In genomic region chr2:173997779-173998178, GRCh38 we compare ENCODE assay signal across 12 cellular contexts. TPM values are rescaled to one million over a fixed set of nuclear protein-coding genes. Genes with fewer than 3 reads are reported as not detected.
DNase-seq lines count a peak whose midpoint lies in the region; ATAC-seq and TF ChIP-seq lines count a peak whose summit lies in the region.
"Had no signal": no experiment of that assay in that cellular context is flagged by ENCODE, and none has a peak within 500 bp of the region (broad histone marks: within the 10 kb centered on the region; RNA-seq: fewer than 3 reads in every experiment).

No MANE protein-coding gene starts in this region.

- H3K9me3 ChIP-seq in naive thymus-derived CD4-positive, alpha-beta T cell (ENCODE audit: control insufficient read depth in 2 of 3, low read length in 3 of 3): no peaks in the 10 kb centered on the region
- H3K9me3 ChIP-seq in PC-9 (ENCODE audit: insufficient read depth, low read depth): no peaks in the 10 kb centered on the region

- H3K27ac ChIP-seq in rectal smooth muscle tissue (ENCODE audit: low read depth, low read length) (peak overlapping the region; percentile 62), PC-9 (no peak overlapping the region)
- H3K27ac ChIP-seq in naive thymus-derived CD4-positive, alpha-beta T cell (ENCODE audit: low read depth, low read length): no peak overlapping the region

- peaks cover 22% of the 10 kb centered on the region for H3K4me1 ChIP-seq in rectal smooth muscle tissue (ENCODE audit: control insufficient read depth, insufficient read depth, low read length)
- H3K4me1 ChIP-seq in naive thymus-derived CD4-positive, alpha-beta T cell (ENCODE audit: control insufficient read depth in 2 of 2, insufficient read depth in 2 of 2, low read length in 2 of 2): no peaks in the 10 kb centered on the region
- no peaks in the 10 kb centered on the region for H3K4me1 ChIP-seq in PC-9 (replicated peaks; ENCODE audit: insufficient read depth)

- no peaks in the 10 kb centered on the region for H3K9me2 ChIP-seq in PC-9 (ENCODE audit: insufficient read depth)

- POLR2A ChIA-PET in naive thymus-derived CD4-positive, alpha-beta T cell (lab: Charles Lee): no interaction called here
- POLR2A ChIA-PET in PC-9 (lab: Charles Lee; ENCODE audit: unreplicated experiment): no interaction called here

- peaks cover 44% of the 10 kb centered on the region for H3K4me1 Mint-ChIP-seq in CD14-positive monocyte
- peaks cover 0 to 10% (median 0%) of the 10 kb centered on the region in 7 donors for H3K4me1 Mint-ChIP-seq in naive thymus-derived CD4-positive, alpha-beta T cell
- peaks cover 0 to 15% of the 10 kb centered on the region in 2 donors for H3K4me1 Mint-ChIP-seq in immature natural killer cell
- H3K4me1 Mint-ChIP-seq: H9 had no signal

- no peak for TF ChIP-seq CTCF in CD14-positive monocyte (IDR thresholded peaks at IDR 0.05)
- no peak for TF ChIP-seq CTCF in fibroblast of mammary gland (conservative IDR thresholded peaks at IDR 0.05; ENCODE audit: control insufficient read depth, insufficient read depth, low read depth, low read length)
- TF ChIP-seq CTCF in PC-9 (conservative IDR thresholded peaks at IDR 0.05): no peak

- ATAC-seq in naive thymus-derived CD4-positive, alpha-beta T cell: no peak

- H3K27me3 Mint-ChIP-seq in CD14-positive monocyte (ENCODE audit: low read depth in 3 of 3) (peaks cover 0 to 1% (median 0%) of the 10 kb centered on the region in 3 donors), immature natural killer cell (ENCODE audit: low read depth in 3 of 3) (peaks cover 2 to 4% (median 3%) of the 10 kb centered on the region in 3 donors)
- peaks cover 0 to 14% (median 3%) of the 10 kb centered on the region in 5 donors for H3K27me3 Mint-ChIP-seq in naive thymus-derived CD4-positive, alpha-beta T cell

- H2AFZ ChIP-seq in PC-9: no peak overlapping the region

- H3K36me3 ChIP-seq in rectal smooth muscle tissue (ENCODE audit: control insufficient read depth, insufficient read depth, low read length) (no peaks in the 10 kb centered on the region), PC-9 (ENCODE audit: low read depth) (no peaks in the 10 kb centered on the region)
- H3K36me3 ChIP-seq in naive thymus-derived CD4-positive, alpha-beta T cell (ENCODE audit: control insufficient read depth in 2 of 3, insufficient read depth in 3 of 3, low read length in 3 of 3): no peaks in the 10 kb centered on the region

- peak overlapping the region in 1 of 2 donors; percentile 85 for H3K4me3 Mint-ChIP-seq in CD14-positive monocyte
- H3K4me3 Mint-ChIP-seq in naive thymus-derived CD4-positive, alpha-beta T cell: no peak overlapping the region
- H3K4me3 Mint-ChIP-seq in immature natural killer cell: no peak overlapping the region
- H3K4me3 Mint-ChIP-seq: H9 had no signal

- intact Hi-C loops in CD14-positive monocyte (cut with micrococcal nuclease) (loop anchor here (2.0 to 5.0 kb wide), 3 partner anchors 33 to 45 kb away; partner anchors contain the start of gene SP3 (in 1 of the 2)), PC-9 (cut with micrococcal nuclease; ENCODE audit: unreplicated experiment) (no loop called here)
- intact Hi-C loops in naive thymus-derived CD4-positive, alpha-beta T cell (cut with micrococcal nuclease): no loop called here

- H3K4me3 ChIP-seq in fibroblast of mammary gland (ENCODE audit: control insufficient read depth, low read depth, low read length) (no peak overlapping the region), rectal smooth muscle tissue (ENCODE audit: low read length) (no peak overlapping the region), PC-9 (no peak overlapping the region)
- no peak overlapping the region for H3K4me3 ChIP-seq in naive thymus-derived CD4-positive, alpha-beta T cell (ENCODE audit: low read length)

- H3K9me3 Mint-ChIP-seq in CD14-positive monocyte: peaks cover 3 to 9% (median 5%) of the 10 kb centered on the region in 7 donors
- peaks cover 0 to 3% (median 0%) of the 10 kb centered on the region in 11 donors for H3K9me3 Mint-ChIP-seq in naive thymus-derived CD4-positive, alpha-beta T cell
- H3K9me3 Mint-ChIP-seq in immature natural killer cell: no peaks in the 10 kb centered on the region
- H3K9me3 Mint-ChIP-seq: H9 had no signal

- H3K36me3 Mint-ChIP-seq in CD14-positive monocyte (peaks cover 2 to 12% of the 10 kb centered on the region in 2 donors), immature natural killer cell (no peaks in the 10 kb centered on the region)
- no peaks in the 10 kb centered on the region for H3K36me3 Mint-ChIP-seq in naive thymus-derived CD4-positive, alpha-beta T cell

- no peaks in the 10 kb centered on the region for H3K27me3 ChIP-seq in rectal smooth muscle tissue (ENCODE audit: control insufficient read depth, insufficient read depth, low read length)
- H3K27me3 ChIP-seq in naive thymus-derived CD4-positive, alpha-beta T cell (ENCODE audit: control insufficient read depth in 2 of 2, insufficient read depth in 2 of 2, low read length in 2 of 2): no peaks in the 10 kb centered on the region
- H3K27me3 ChIP-seq in PC-9 (ENCODE audit: insufficient read depth, low read depth): peaks cover 13% of the 10 kb centered on the region; the same call in 1 of the 2 replicates

- BruUV-seq in PC-9 (replicated peaks; lab: Mats Ljungman, UMichigan): no TSS peak

- no peaks in the 10 kb centered on the region for H3K79me2 ChIP-seq in PC-9 (ENCODE audit: low read depth)

- peak overlapping the region; percentile 92 to 98 (median 97) for H3K27ac Mint-ChIP-seq in CD14-positive monocyte
- H3K27ac Mint-ChIP-seq in naive thymus-derived CD4-positive, alpha-beta T cell: no peak overlapping the region
- no peak overlapping the region for H3K27ac Mint-ChIP-seq in immature natural killer cell
- H3K27ac Mint-ChIP-seq: H9 had no signal

- no peak overlapping the region for H3K4me2 ChIP-seq in PC-9

- no peak overlapping the region for H3K9ac ChIP-seq in rectal smooth muscle tissue (ENCODE audit: low read length)

- CTCF ChIA-PET in naive thymus-derived CD4-positive, alpha-beta T cell (lab: Charles Lee): no interaction called here
- CTCF ChIA-PET in PC-9 (lab: Charles Lee): no interaction called here

- DNase-seq in CD14-positive monocyte (ENCODE audit: low spot score) (no peak), NCI-H446 (lab: John Stamatoyannopoulos, UW) (peak; percentile 67 to 69), fibroblast of mammary gland (ENCODE audit: low read depth) (peak; percentile 41), immature natural killer cell (no peak), PC-9 (no peak)
- DNase-seq in naive thymus-derived CD4-positive, alpha-beta T cell: no peak
- DNase-seq in activated CD4-positive, alpha-beta T cell treated with anti-CD3 and anti-CD28 coated beads for 4 hours: no peak
- DNase-seq: activated CD4-positive, CD25-positive, alpha-beta regulatory T cell treated with anti-CD3 and anti-CD28 coated beads, Interleukin-2, amount 50 U/mL, for 72 hours; H9; NCI-H146; SW 1271 had no signal

- no peaks in the 10 kb centered on the region for H4K20me1 ChIP-seq in PC-9 (ENCODE audit: insufficient read depth)

- no peaks in the 10 kb centered on the region; the same call in 1 of the 2 replicates for H3F3A ChIP-seq in PC-9 (ENCODE audit: insufficient read depth, low read depth)

RNA-seq across cellular contexts. Expression of gene SP3, which starts 32.6 kb away (rescaled TPM):
- polyA plus RNA-seq in CD14-positive monocyte (10 to 100 TPM; 44.8 to 54.2 TPM), immature natural killer cell (10 to 100 TPM; 48.6 to 77.4 (median 53.2) TPM)
- 100 to 1,000 TPM; 108 to 158 (median 131) TPM for total RNA-seq in naive thymus-derived CD4-positive, alpha-beta T cell
- 100 to 1,000 TPM in 1 of 2 donors, 10 to 100 TPM in 1; 82.6 to 108 TPM for polyA plus RNA-seq in naive thymus-derived CD4-positive, alpha-beta T cell
- 93.6 and 127 TPM in 2 replicates for total RNA-seq in PC-9 (2021)

Comparison
In these comparisons a context has a peak if more than half of its experiments do, and no peak if none do; other contexts are left out.
1. DNase-seq: peak in NCI-H446 (2 of 2) and fibroblast of mammary gland (single experiment); none in CD14-positive monocyte (single experiment), naive thymus-derived CD4-positive, alpha-beta T cell (0 of 9), immature natural killer cell (0 of 3), PC-9 (0 of 2) and activated CD4-positive, alpha-beta T cell treated with anti-CD3 and anti-CD28 coated beads for 4 hours (0 of 2).
2. H3K27ac Mint-ChIP-seq: peak in CD14-positive monocyte (7 of 7); none in naive thymus-derived CD4-positive, alpha-beta T cell (0 of 9) and immature natural killer cell (0 of 6).
3. intact Hi-C loops: an anchor here in CD14-positive monocyte (2.0 to 5.0 kb wide); none called in naive thymus-derived CD4-positive, alpha-beta T cell and PC-9.